24 cellular contexts compared by ENCODE assay signal in genomic region chr3:170240671-170241070, GRCh38.
"Had no signal": no experiment of that assay in that cellular context is flagged by ENCODE, and none has a peak within 500 bp of the region (broad histone marks: within the 10 kb centered on the region; RNA-seq: fewer than 3 reads in every experiment).

No MANE protein-coding gene starts in this region.

- H3K27ac Mint-ChIP-seq: activated CD4-positive, alpha-beta memory T cell treated with anti-CD3 and anti-CD28 coated beads, Interleukin-2, amount 10 ng/mL, durations not matched to agents 7 days and 5 days; activated CD8-positive, alpha-beta memory T cell treated with anti-CD3 and anti-CD28 coated beads, Interleukin-2, amount 10 ng/mL, durations not matched to agents 7 days and 5 days; activated naive CD4-positive, alpha-beta T cell treated with anti-CD3 and anti-CD28 coated beads for 36 hours; activated naive CD8-positive, alpha-beta T cell treated with anti-CD3 and anti-CD28 coated beads, Interleukin-2, amount 50 U/mL, for 24 hours; activated T-helper 2 cell treated with anti-CD3 and anti-CD28 coated beads, Interferon-gamma antibody, Interleukin-2, Interleukin-4, amounts not matched to agents 10 μg/mL and 5 μg/mL and 100 μg/mL, durations not matched to agents 14 hours and 24 hours and 36 hours; stimulated activated memory B cell treated with anti-CD40 and anti-IgM and Interleukin-4, amounts not matched to agents 10 μg/mL and 1 μg/mL and 100 μg/mL, for 72 hours had no signal

- ATAC-seq: activated CD8-positive, alpha-beta memory T cell treated with anti-CD3 and anti-CD28 coated beads, Interleukin-2, amount 10 ng/mL, durations not matched to agents 7 days and 5 days; activated naive CD8-positive, alpha-beta T cell treated with anti-CD3 and anti-CD28 coated beads, Interleukin-2, amount 50 U/mL, for 24 hours; left colon; stimulated activated memory B cell treated with anti-CD40 and anti-IgM and Interleukin-4, amounts not matched to agents 10 μg/mL and 1 μg/mL and 100 μg/mL, for 72 hours had no signal

- H3K9me3 ChIP-seq: ascending aorta, esophagus squamous epithelium, sigmoid colon, spleen, testis had no signal

- H3K4me1 ChIP-seq: ascending aorta, parathyroid adenoma, sigmoid colon, spleen, testis had no signal

- FAIRE-seq: endometrium had no signal

- H3K4me3 ChIP-seq: ascending aorta, coronary artery, esophagus squamous epithelium, hepatocyte, sigmoid colon, spleen, testis had no signal

- H3K27ac ChIP-seq: ascending aorta, coronary artery, hepatocyte, parathyroid adenoma, sigmoid colon, spleen had no signal

- H3K27me3 ChIP-seq: ascending aorta, esophagus squamous epithelium, hepatocyte, sigmoid colon, spleen, testis had no signal

- DNase-seq: activated CD4-positive, alpha-beta memory T cell treated with anti-CD3 and anti-CD28 coated beads, Interleukin-2, amount 10 ng/mL, durations not matched to agents 7 days and 5 days; activated CD4-positive, alpha-beta T cell treated with anti-CD3 and anti-CD28 coated beads for 48 hours; activated CD4-positive, CD25-positive, alpha-beta regulatory T cell; activated CD8-positive, alpha-beta memory T cell treated with anti-CD3 and anti-CD28 coated beads, Interleukin-2, amount 10 ng/mL, durations not matched to agents 7 days and 5 days; activated naive CD4-positive, alpha-beta T cell treated with anti-CD3 and anti-CD28 coated beads for 36 hours; activated naive CD8-positive, alpha-beta T cell treated with anti-CD3 and anti-CD28 coated beads, Interleukin-2, amount 50 U/mL, for 24 hours; esophagus squamous epithelium; left colon; midbrain; sigmoid colon; spleen; stimulated activated CD4-positive, alpha-beta T cell treated with anti-CD3 and anti-CD28 coated beads, Interleukin-4, amount 100 ng/mL, for 4 hours; T-helper 1 cell; T-helper 9 cell; testis had no signal

- H3K9me3 Mint-ChIP-seq: activated CD4-positive, alpha-beta memory T cell treated with anti-CD3 and anti-CD28 coated beads, Interleukin-2, amount 10 ng/mL, durations not matched to agents 7 days and 5 days; activated naive CD4-positive, alpha-beta T cell treated with anti-CD3 and anti-CD28 coated beads for 36 hours; activated naive CD8-positive, alpha-beta T cell treated with anti-CD3 and anti-CD28 coated beads, Interleukin-2, amount 50 U/mL, for 24 hours; activated T-helper 2 cell treated with anti-CD3 and anti-CD28 coated beads, Interferon-gamma antibody, Interleukin-2, Interleukin-4, amounts not matched to agents 10 μg/mL and 5 μg/mL and 100 μg/mL, durations not matched to agents 14 hours and 24 hours and 36 hours; central memory CD8-positive, alpha-beta T cell; nephron; stimulated activated memory B cell treated with anti-CD40 and anti-IgM and Interleukin-4, amounts not matched to agents 10 μg/mL and 1 μg/mL and 100 μg/mL, for 72 hours had no signal
